In the genomic region with DNA sequence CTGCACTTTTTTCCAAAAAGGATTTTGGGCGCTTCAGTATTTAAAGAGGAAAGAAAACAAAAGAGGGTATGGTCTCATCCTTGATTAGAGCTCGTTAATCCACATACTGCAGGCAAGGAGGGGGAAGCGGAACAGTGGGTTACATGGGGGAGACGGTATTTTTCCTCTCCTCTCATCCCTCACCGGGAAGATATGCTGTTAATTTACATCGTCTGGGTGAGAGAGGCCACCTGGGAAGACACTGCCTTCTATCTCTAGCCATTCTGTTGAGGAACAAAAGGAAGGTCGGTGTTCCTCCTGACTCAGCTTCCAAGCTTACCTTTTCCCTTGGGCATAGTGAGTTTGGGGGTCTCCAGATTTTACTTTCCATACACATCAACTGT, we compare ENCODE assay signal across 20 cellular contexts.
"Had no signal": no experiment of that assay in that cellular context is flagged by ENCODE, and none has a peak within 500 bp of the region (broad histone marks: within the 10 kb centered on the region; RNA-seq: fewer than 3 reads in every experiment).

No MANE protein-coding gene starts in this region.

- H3K9ac ChIP-seq: neural progenitor cell had no signal

- H3K9me3 Mint-ChIP-seq: activated naive CD4-positive, alpha-beta T cell treated with anti-CD3 and anti-CD28 coated beads, Interleukin-2, amount 10 ng/mL, durations not matched to agents 7 days and 5 days; activated naive CD8-positive, alpha-beta T cell treated with anti-CD3 and anti-CD28 coated beads, Interleukin-2, amount 50 U/mL, for 24 hours; activated T-cell treated with anti-CD3 and anti-CD28 coated beads, Interleukin-2, amount 50 U/mL, for 24 hours; dendritic cell treated with granulocyte-macrophage colony-stimulating factor and Interleukin-4, amounts not matched to agents 40 ng/mL and 50 ng/mL, for 4 days; neural progenitor cell; type B pancreatic cell had no signal

- H3K4me3 ChIP-seq: hepatocyte, lower lobe of right lung, neural progenitor cell, prostate gland, smooth muscle cell, stomach, testis had no signal

- H3K4me1 ChIP-seq: neural progenitor cell, prostate gland had no signal

- H3K9me3 ChIP-seq: lower lobe of right lung, prostate gland, stomach, testis had no signal

- H3K36me3 ChIP-seq: prostate gland had no signal

- H3K27ac Mint-ChIP-seq: activated naive CD4-positive, alpha-beta T cell treated with anti-CD3 and anti-CD28 coated beads, Interleukin-2, amount 10 ng/mL, durations not matched to agents 7 days and 5 days; activated naive CD8-positive, alpha-beta T cell treated with anti-CD3 and anti-CD28 coated beads, Interleukin-2, amount 50 U/mL, for 24 hours; activated T-cell treated with anti-CD3 and anti-CD28 coated beads, Interleukin-2, amount 50 U/mL, for 24 hours; dendritic cell treated with granulocyte-macrophage colony-stimulating factor and Interleukin-4, amounts not matched to agents 40 ng/mL and 50 ng/mL, for 4 days; neural progenitor cell had no signal

- H3K4me3 Mint-ChIP-seq: activated naive CD4-positive, alpha-beta T cell treated with anti-CD3 and anti-CD28 coated beads, Interleukin-2, amount 10 ng/mL, durations not matched to agents 7 days and 5 days; activated naive CD8-positive, alpha-beta T cell treated with anti-CD3 and anti-CD28 coated beads, Interleukin-2, amount 50 U/mL, for 24 hours; activated T-cell treated with anti-CD3 and anti-CD28 coated beads, Interleukin-2, amount 50 U/mL, for 24 hours; dendritic cell treated with granulocyte-macrophage colony-stimulating factor and Interleukin-4, amounts not matched to agents 40 ng/mL and 50 ng/mL, for 4 days; neural progenitor cell had no signal

- ATAC-seq: activated naive CD8-positive, alpha-beta T cell treated with anti-CD3 and anti-CD28 coated beads, Interleukin-2, amount 50 U/mL, for 24 hours; left colon; lower lobe of right lung; right cardiac atrium had no signal

- H3K27me3 ChIP-seq: hepatocyte, testis had no signal

- H3K36me3 Mint-ChIP-seq: activated naive CD4-positive, alpha-beta T cell treated with anti-CD3 and anti-CD28 coated beads, Interleukin-2, amount 10 ng/mL, durations not matched to agents 7 days and 5 days had no signal

- H3K4me1 Mint-ChIP-seq: neural progenitor cell had no signal

- DNase-seq: activated CD4-positive, alpha-beta T cell treated with anti-CD3 and anti-CD28 coated beads, Interleukin-2, amount 50 U/mL, for 4 hours; activated naive CD4-positive, alpha-beta T cell treated with anti-CD3 and anti-CD28 coated beads, Interleukin-2, amount 10 ng/mL, durations not matched to agents 7 days and 5 days; activated naive CD8-positive, alpha-beta T cell treated with anti-CD3 and anti-CD28 coated beads, Interleukin-2, amount 50 U/mL, for 24 hours; activated T-cell treated with anti-CD3 and anti-CD28 coated beads, Interleukin-2, amount 50 U/mL, for 24 hours; effector memory CD4-positive, alpha-beta T cell; left colon; lower lobe of right lung; right cardiac atrium; stimulated activated CD4-positive, alpha-beta T cell treated with anti-CD3 and anti-CD28 coated beads, Interleukin-4, amount 100 ng/mL, for 1 hour; stomach; SW 1271; T-helper 2 cell; testis had no signal

- H3K27ac ChIP-seq: hepatocyte, lower lobe of right lung, neural progenitor cell, prostate gland, testis, VCaP had no signal
